ENCODE assay signal across 1 cellular context in the genomic region with DNA sequence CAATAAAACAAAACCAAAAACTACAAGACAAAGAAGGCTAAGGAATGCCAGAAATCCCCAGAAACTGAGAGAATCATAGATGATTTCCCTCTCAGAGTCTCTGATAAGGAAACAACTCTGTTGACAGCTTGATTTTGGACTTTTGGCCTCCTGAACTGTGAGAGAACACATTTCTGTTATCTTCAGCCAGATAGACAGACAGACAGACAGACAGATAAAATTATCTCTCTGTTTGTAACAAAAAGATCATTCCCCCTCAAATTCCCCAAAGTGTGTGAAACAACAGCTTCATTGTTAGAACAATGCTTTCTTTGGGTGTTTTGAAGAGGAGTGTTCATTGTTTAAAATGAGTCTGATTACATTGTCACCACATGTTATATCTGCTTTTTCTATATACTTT.
TF ChIP-seq lines count a peak whose summit lies in the region.

No MANE protein-coding gene starts in this region.

TF ChIP-seq in K562, 482 proteins besides CTCF, POLR2A, EP300 and RAD21 (continued from another document and continues in another):
- TF ChIP-seq, protein P1, sequence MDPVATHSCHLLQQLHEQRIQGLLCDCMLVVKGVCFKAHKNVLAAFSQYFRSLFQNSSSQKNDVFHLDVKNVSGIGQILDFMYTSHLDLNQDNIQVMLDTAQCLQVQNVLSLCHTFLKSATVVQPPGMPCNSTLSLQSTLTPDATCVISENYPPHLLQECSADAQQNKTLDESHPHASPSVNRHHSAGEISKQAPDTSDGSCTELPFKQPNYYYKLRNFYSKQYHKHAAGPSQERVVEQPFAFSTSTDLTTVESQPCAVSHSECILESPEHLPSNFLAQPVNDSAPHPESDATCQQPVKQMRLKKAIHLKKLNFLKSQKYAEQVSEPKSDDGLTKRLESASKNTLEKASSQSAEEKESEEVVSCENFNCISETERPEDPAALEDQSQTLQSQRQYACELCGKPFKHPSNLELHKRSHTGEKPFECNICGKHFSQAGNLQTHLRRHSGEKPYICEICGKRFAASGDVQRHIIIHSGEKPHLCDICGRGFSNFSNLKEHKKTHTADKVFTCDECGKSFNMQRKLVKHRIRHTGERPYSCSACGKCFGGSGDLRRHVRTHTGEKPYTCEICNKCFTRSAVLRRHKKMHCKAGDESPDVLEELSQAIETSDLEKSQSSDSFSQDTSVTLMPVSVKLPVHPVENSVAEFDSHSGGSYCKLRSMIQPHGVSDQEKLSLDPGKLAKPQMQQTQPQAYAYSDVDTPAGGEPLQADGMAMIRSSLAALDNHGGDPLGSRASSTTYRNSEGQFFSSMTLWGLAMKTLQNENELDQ (CRISPR knock-in tag; IDR thresholded peaks at IDR 0.05; ENCODE audit: borderline replicate concordance) = no peak
- TF ChIP-seq CHCHD3 (CRISPR knock-in tag; IDR thresholded peaks at IDR 0.05) (no peak), CAMTA2 (CRISPR knock-in tag; conservative IDR thresholded peaks at IDR 0.05) (no peak), CREB1 (IDR thresholded peaks at IDR 0.05) (no peak), CREB1 (CRISPR knock-in tag; IDR thresholded peaks at IDR 0.05) (no peak), TEAD4 (IDR thresholded peaks at IDR 0.05; ENCODE audit: low read length) (peak; percentile 42; the same call in 1 of the 2 replicates), TEAD4 (CRISPR knock-in tag; IDR thresholded peaks at IDR 0.05; ENCODE audit: borderline replicate concordance) (no peak), KDM2B (CRISPR knock-in tag; IDR thresholded peaks at IDR 0.05) (no peak), ZNF324 (CRISPR knock-in tag; IDR thresholded peaks at IDR 0.05) (no peak), GTF2F1 (IDR thresholded peaks at IDR 0.05; ENCODE audit: low read depth, low read length) (no peak), DMBX1 (CRISPR knock-in tag; IDR thresholded peaks at IDR 0.05; ENCODE audit: borderline replicate concordance) (no peak), CBFA2T3 (IDR thresholded peaks at IDR 0.05) (peak; percentile 72), MTF1 (CRISPR knock-in tag; IDR thresholded peaks at IDR 0.05; ENCODE audit: borderline replicate concordance) (no peak), BCL6 (CRISPR knock-in tag; IDR thresholded peaks at IDR 0.05) (no peak), KDM1A (IDR thresholded peaks at IDR 0.05) (peak in 1 of 2 experiments; percentile 25; a peak in 1 of 4 replicates), KLF13 (tag; IDR thresholded peaks at IDR 0.05; ENCODE audit: borderline replicate concordance, low read depth) (no peak), JUNB (CRISPR knock-in tag; conservative IDR thresholded peaks at IDR 0.05) (no peak), FOXK2 (conservative IDR thresholded peaks at IDR 0.05 in 1 of 2, IDR thresholded peaks at IDR 0.05 in 1 of 2; ENCODE audit: low read depth in 2 of 2) (no peak), SOX6 (IDR thresholded peaks at IDR 0.05) (peak; percentile 41; the same call in 1 of the 2 replicates), PTTG1 (tag; IDR thresholded peaks at IDR 0.05; ENCODE audit: low read depth) (no peak), GABPB1 (CRISPR knock-in tag; IDR thresholded peaks at IDR 0.05) (no peak), SRSF1 (IDR thresholded peaks at IDR 0.05; ENCODE audit: low read depth, low read length) (no peak), ZNF24 (IDR thresholded peaks at IDR 0.05) (no peak), CBFA2T2 (conservative IDR thresholded peaks at IDR 0.05) (peak; percentile 51; the same call in 1 of the 2 replicates), NFXL1 (CRISPR knock-in tag; IDR thresholded peaks at IDR 0.05) (no peak), RCOR1 (IDR thresholded peaks at IDR 0.05; ENCODE audit: borderline replicate concordance in 1 of 2, low read depth in 2 of 2, low read length in 2 of 2) (peak in 1 of 2 experiments; percentile 36; a peak in 1 of 4 replicates), MBD2 (IDR thresholded peaks at IDR 0.05; ENCODE audit: borderline replicate concordance, low read depth) (no peak), MCM3 (IDR thresholded peaks at IDR 0.05) (no peak), POLR2AphosphoS5 (IDR thresholded peaks at IDR 0.05; ENCODE audit: control insufficient read depth, insufficient read depth, low read depth, low read length) (no peak), FOXA1 (IDR thresholded peaks at IDR 0.05; ENCODE audit: borderline replicate concordance) (no peak), ZNF785 (CRISPR knock-in tag; IDR thresholded peaks at IDR 0.05) (no peak), ELF2 (CRISPR knock-in tag; IDR thresholded peaks at IDR 0.05) (no peak), TEAD2 (tag; IDR thresholded peaks at IDR 0.05) (no peak), ARID1B (IDR thresholded peaks at IDR 0.05) (0 out of 2 replicates have a peak, but pooled peaks have one; percentile 36), CSDE1 (IDR thresholded peaks at IDR 0.05) (no peak), ZNF12 (CRISPR knock-in tag; IDR thresholded peaks at IDR 0.05) (no peak), FUS (optimal IDR thresholded peaks at IDR 0.05; ENCODE audit: low read depth, low read length) (no peak), NCOR1 (IDR thresholded peaks at IDR 0.05) (peak; percentile 42)
- TF ChIP-seq, protein P2, sequence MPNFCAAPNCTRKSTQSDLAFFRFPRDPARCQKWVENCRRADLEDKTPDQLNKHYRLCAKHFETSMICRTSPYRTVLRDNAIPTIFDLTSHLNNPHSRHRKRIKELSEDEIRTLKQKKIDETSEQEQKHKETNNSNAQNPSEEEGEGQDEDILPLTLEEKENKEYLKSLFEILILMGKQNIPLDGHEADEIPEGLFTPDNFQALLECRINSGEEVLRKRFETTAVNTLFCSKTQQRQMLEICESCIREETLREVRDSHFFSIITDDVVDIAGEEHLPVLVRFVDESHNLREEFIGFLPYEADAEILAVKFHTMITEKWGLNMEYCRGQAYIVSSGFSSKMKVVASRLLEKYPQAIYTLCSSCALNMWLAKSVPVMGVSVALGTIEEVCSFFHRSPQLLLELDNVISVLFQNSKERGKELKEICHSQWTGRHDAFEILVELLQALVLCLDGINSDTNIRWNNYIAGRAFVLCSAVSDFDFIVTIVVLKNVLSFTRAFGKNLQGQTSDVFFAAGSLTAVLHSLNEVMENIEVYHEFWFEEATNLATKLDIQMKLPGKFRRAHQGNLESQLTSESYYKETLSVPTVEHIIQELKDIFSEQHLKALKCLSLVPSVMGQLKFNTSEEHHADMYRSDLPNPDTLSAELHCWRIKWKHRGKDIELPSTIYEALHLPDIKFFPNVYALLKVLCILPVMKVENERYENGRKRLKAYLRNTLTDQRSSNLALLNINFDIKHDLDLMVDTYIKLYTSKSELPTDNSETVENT (CRISPR knock-in tag; IDR thresholded peaks at IDR 0.05) = no peak
- TF ChIP-seq, protein P3, sequence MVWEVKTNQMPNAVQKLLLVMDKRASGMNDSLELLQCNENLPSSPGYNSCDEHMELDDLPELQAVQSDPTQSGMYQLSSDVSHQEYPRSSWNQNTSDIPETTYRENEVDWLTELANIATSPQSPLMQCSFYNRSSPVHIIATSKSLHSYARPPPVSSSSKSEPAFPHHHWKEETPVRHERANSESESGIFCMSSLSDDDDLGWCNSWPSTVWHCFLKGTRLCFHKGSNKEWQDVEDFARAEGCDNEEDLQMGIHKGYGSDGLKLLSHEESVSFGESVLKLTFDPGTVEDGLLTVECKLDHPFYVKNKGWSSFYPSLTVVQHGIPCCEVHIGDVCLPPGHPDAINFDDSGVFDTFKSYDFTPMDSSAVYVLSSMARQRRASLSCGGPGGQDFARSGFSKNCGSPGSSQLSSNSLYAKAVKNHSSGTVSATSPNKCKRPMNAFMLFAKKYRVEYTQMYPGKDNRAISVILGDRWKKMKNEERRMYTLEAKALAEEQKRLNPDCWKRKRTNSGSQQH (CRISPR knock-in tag; IDR thresholded peaks at IDR 0.05) = no peak
- TF ChIP-seq, protein P4, sequence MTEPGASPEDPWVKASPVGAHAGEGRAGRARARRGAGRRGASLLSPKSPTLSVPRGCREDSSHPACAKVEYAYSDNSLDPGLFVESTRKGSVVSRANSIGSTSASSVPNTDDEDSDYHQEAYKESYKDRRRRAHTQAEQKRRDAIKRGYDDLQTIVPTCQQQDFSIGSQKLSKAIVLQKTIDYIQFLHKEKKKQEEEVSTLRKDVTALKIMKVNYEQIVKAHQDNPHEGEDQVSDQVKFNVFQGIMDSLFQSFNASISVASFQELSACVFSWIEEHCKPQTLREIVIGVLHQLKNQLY (CRISPR knock-in tag; conservative IDR thresholded peaks at IDR 0.05) = no peak
- TF ChIP-seq, protein P5, sequence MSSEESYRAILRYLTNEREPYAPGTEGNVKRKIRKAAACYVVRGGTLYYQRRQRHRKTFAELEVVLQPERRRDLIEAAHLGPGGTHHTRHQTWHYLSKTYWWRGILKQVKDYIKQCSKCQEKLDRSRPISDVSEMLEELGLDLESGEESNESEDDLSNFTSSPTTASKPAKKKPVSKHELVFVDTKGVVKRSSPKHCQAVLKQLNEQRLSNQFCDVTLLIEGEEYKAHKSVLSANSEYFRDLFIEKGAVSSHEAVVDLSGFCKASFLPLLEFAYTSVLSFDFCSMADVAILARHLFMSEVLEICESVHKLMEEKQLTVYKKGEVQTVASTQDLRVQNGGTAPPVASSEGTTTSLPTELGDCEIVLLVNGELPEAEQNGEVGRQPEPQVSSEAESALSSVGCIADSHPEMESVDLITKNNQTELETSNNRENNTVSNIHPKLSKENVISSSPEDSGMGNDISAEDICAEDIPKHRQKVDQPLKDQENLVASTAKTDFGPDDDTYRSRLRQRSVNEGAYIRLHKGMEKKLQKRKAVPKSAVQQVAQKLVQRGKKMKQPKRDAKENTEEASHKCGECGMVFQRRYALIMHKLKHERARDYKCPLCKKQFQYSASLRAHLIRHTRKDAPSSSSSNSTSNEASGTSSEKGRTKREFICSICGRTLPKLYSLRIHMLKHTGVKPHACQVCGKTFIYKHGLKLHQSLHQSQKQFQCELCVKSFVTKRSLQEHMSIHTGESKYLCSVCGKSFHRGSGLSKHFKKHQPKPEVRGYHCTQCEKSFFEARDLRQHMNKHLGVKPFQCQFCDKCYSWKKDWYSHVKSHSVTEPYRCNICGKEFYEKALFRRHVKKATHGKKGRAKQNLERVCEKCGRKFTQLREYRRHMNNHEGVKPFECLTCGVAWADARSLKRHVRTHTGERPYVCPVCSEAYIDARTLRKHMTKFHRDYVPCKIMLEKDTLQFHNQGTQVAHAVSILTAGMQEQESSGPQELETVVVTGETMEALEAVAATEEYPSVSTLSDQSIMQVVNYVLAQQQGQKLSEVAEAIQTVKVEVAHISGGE (CRISPR knock-in tag; IDR thresholded peaks at IDR 0.05) = no peak
- TF ChIP-seq, protein P6, sequence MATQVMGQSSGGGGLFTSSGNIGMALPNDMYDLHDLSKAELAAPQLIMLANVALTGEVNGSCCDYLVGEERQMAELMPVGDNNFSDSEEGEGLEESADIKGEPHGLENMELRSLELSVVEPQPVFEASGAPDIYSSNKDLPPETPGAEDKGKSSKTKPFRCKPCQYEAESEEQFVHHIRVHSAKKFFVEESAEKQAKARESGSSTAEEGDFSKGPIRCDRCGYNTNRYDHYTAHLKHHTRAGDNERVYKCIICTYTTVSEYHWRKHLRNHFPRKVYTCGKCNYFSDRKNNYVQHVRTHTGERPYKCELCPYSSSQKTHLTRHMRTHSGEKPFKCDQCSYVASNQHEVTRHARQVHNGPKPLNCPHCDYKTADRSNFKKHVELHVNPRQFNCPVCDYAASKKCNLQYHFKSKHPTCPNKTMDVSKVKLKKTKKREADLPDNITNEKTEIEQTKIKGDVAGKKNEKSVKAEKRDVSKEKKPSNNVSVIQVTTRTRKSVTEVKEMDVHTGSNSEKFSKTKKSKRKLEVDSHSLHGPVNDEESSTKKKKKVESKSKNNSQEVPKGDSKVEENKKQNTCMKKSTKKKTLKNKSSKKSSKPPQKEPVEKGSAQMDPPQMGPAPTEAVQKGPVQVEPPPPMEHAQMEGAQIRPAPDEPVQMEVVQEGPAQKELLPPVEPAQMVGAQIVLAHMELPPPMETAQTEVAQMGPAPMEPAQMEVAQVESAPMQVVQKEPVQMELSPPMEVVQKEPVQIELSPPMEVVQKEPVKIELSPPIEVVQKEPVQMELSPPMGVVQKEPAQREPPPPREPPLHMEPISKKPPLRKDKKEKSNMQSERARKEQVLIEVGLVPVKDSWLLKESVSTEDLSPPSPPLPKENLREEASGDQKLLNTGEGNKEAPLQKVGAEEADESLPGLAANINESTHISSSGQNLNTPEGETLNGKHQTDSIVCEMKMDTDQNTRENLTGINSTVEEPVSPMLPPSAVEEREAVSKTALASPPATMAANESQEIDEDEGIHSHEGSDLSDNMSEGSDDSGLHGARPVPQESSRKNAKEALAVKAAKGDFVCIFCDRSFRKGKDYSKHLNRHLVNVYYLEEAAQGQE (CRISPR knock-in tag; IDR thresholded peaks at IDR 0.05; ENCODE audit: low read depth) = no peak
- TF ChIP-seq, protein P7, sequence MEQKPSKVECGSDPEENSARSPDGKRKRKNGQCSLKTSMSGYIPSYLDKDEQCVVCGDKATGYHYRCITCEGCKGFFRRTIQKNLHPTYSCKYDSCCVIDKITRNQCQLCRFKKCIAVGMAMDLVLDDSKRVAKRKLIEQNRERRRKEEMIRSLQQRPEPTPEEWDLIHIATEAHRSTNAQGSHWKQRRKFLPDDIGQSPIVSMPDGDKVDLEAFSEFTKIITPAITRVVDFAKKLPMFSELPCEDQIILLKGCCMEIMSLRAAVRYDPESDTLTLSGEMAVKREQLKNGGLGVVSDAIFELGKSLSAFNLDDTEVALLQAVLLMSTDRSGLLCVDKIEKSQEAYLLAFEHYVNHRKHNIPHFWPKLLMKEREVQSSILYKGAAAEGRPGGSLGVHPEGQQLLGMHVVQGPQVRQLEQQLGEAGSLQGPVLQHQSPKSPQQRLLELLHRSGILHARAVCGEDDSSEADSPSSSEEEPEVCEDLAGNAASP (IDR thresholded peaks at IDR 0.05) = no peak
- TF ChIP-seq, protein P8, sequence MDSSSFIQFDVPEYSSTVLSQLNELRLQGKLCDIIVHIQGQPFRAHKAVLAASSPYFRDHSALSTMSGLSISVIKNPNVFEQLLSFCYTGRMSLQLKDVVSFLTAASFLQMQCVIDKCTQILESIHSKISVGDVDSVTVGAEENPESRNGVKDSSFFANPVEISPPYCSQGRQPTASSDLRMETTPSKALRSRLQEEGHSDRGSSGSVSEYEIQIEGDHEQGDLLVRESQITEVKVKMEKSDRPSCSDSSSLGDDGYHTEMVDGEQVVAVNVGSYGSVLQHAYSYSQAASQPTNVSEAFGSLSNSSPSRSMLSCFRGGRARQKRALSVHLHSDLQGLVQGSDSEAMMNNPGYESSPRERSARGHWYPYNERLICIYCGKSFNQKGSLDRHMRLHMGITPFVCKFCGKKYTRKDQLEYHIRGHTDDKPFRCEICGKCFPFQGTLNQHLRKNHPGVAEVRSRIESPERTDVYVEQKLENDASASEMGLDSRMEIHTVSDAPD (CRISPR knock-in tag; IDR thresholded peaks at IDR 0.05) = no peak
- TF ChIP-seq, protein P9, sequence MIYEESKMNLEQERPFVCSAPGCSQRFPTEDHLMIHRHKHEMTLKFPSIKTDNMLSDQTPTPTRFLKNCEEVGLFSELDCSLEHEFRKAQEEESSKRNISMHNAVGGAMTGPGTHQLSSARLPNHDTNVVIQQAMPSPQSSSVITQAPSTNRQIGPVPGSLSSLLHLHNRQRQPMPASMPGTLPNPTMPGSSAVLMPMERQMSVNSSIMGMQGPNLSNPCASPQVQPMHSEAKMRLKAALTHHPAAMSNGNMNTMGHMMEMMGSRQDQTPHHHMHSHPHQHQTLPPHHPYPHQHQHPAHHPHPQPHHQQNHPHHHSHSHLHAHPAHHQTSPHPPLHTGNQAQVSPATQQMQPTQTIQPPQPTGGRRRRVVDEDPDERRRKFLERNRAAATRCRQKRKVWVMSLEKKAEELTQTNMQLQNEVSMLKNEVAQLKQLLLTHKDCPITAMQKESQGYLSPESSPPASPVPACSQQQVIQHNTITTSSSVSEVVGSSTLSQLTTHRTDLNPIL (CRISPR knock-in tag; IDR thresholded peaks at IDR 0.05) = no peak
